ENCODE assay signal across 8 cellular contexts in genomic region chr20:33211817-33212424, GRCh38.
DNase-seq lines count a peak whose midpoint lies in the region; ATAC-seq, FAIRE-seq and TF ChIP-seq lines count a peak whose summit lies in the region.

No MANE protein-coding gene starts in this region.

- no peaks in the 10 kb centered on the region for H3K27me3 ChIP-seq in HL-60 (ENCODE audit: insufficient read depth, poor library complexity, severe bottlenecking)

- ATAC-seq in GM18861 (IDR thresholded peaks at IDR 0.05; ENCODE audit: unreplicated experiment) (no peak), HG03342 (IDR thresholded peaks at IDR 0.05; ENCODE audit: unreplicated experiment) (no peak)

- TF ChIP-seq CTCF in HL-60 (IDR thresholded peaks at IDR 0.05; ENCODE audit: insufficient read depth, low read length) (peak; percentile 40), astrocyte of the cerebellum (IDR thresholded peaks at IDR 0.05; ENCODE audit: low read depth, low read length, missing control alignments) (peak; percentile 55)

- H3K4me3 ChIP-seq in HL-60 (replicated peaks; ENCODE audit: insufficient read depth, low read length) (no peak overlapping the region), astrocyte of the cerebellum (ENCODE audit: low read depth, low read length) (no peak overlapping the region)

- H3K27ac ChIP-seq in HL-60 (replicated peaks), result no peak overlapping the region

- DNase-seq in DMS114 treated with DMSO at 0.1 percent for 48 hours (lab: John Stamatoyannopoulos, UW; ENCODE audit: unreplicated experiment) (peak; percentile 22), HL-60 (ENCODE audit: low read depth in 1 of 2, low spot score in 1 of 2) (peak; percentile 4 to 47), NCI-H82 treated with DMSO at 0.1 percent for 48 hours (lab: John Stamatoyannopoulos, UW; ENCODE audit: unreplicated experiment) (peak; percentile 59), astrocyte of the cerebellum (ENCODE audit: low read depth) (peak; percentile 6), left kidney (ENCODE audit: low read depth, low spot score) (peak; percentile 85), urothelium cell line (ENCODE audit: low spot score) (peak; percentile 55)

- no peak for FAIRE-seq in urothelium cell line (lab: Jason Lieb, UNC)

- in situ Hi-C loops in astrocyte of the cerebellum (cut with HindIII; ENCODE audit: low sequenced_read_pairs), result no loop called here

Comparison
In these comparisons a context has a peak if more than half of its experiments do, and no peak if none do; other contexts are left out.
1. DNase-seq: peak in every context shown above with its lines; median percentile 85 in left kidney; 59 in NCI-H82 treated with DMSO at 0.1 percent for 48 hours; 55 in urothelium cell line; 26 in HL-60; 22 in DMS114 treated with DMSO at 0.1 percent for 48 hours; 6 in astrocyte of the cerebellum.